Comparison of ENCODE assay signal across 20 cellular contexts in the genomic region with DNA sequence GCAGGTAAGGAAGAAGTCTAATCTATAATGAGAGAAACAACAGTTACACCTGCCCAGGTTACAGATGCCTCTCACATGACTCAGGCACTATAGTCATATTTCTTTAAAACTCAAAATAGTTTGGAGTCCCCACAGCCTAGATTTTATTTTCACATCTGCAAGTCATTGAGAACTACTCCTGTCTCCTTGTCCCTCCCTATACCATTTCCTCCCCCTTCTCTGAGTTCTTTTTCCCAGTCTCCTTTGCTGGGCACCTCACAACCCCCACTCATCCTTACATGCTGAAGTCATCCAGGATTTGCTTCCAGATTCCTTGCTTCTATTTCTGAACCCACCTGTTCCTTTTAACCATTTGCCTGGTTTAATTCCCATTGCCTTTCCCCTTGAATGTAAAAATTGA.
"Had no signal": no experiment of that assay in that cellular context is flagged by ENCODE, and none has a peak within 500 bp of the region (broad histone marks: within the 10 kb centered on the region; RNA-seq: fewer than 3 reads in every experiment).

No MANE protein-coding gene starts in this region.

- H3K36me3 Mint-ChIP-seq: immature natural killer cell, natural killer cell had no signal

- H3K4me3 Mint-ChIP-seq: central memory CD8-positive, alpha-beta T cell; effector memory CD8-positive, alpha-beta T cell; immature natural killer cell; natural killer cell had no signal

- H3K9me3 Mint-ChIP-seq: central memory CD8-positive, alpha-beta T cell; effector memory CD8-positive, alpha-beta T cell; natural killer cell had no signal

- H3K9me3 ChIP-seq: esophagus squamous epithelium, gastroesophageal sphincter, mucosa of descending colon, stomach, thoracic aorta, transverse colon had no signal

- H3K4me1 ChIP-seq: esophagus squamous epithelium had no signal

- H3K27me3 ChIP-seq: esophagus squamous epithelium, gastroesophageal sphincter, stomach, transverse colon had no signal

- H3K27ac ChIP-seq: epithelial cell of prostate, esophagus squamous epithelium, gastroesophageal sphincter, skin epidermis, stomach, thoracic aorta, transverse colon had no signal

- H3K4me3 ChIP-seq: esophagus squamous epithelium, gastroesophageal sphincter, mucosa of descending colon, skin epidermis, stomach, thoracic aorta, transverse colon had no signal

- DNase-seq: effector memory CD8-positive, alpha-beta T cell; esophagus squamous epithelium; foreskin fibroblast; glutamatergic neuron; immature natural killer cell; left cardiac atrium; left ventricle myocardium superior; mucosa of descending colon; natural killer cell; occipital lobe; stimulated activated naive CD4-positive, alpha-beta T cell; stomach; substantia nigra; transverse colon had no signal

- ATAC-seq: effector memory CD8-positive, alpha-beta T cell; gastroesophageal sphincter; left cardiac atrium; left ventricle myocardium superior; mucosa of descending colon; natural killer cell; sciatic nerve had no signal

- H3K27ac Mint-ChIP-seq: effector memory CD8-positive, alpha-beta T cell; immature natural killer cell; natural killer cell had no signal

- H3K36me3 ChIP-seq: esophagus squamous epithelium, gastroesophageal sphincter, stomach, thoracic aorta, transverse colon had no signal
